25 cellular contexts compared by ENCODE assay signal in the genomic region with DNA sequence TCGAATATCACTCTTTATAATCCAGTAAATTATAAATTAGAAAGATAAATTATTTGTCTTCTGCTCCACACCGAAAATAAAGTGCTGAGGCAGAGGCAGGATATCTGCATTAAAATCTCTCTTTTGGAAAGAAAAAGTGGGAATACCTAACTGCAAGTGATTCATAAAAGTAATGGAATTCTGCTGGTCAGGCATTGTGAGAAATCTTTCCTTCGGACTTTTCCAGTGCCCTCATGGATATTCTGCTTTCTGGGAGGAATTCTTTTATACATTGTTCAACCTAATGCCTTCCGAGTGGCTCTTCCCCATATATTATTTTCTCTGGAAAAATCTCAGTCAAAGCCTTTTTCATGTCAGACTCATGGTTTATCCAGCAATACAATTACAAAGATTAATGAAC.
"Had no signal": no experiment of that assay in that cellular context is flagged by ENCODE, and none has a peak within 500 bp of the region (broad histone marks: within the 10 kb centered on the region; RNA-seq: fewer than 3 reads in every experiment).

No MANE protein-coding gene starts in this region.

- H3K9me3 ChIP-seq: stomach, suprapubic skin, testis, thoracic aorta, thyroid gland, tibial artery, tibial nerve, transverse colon, upper lobe of left lung, upper lobe of right lung, vagina had no signal

- H3K27me3 ChIP-seq: stomach, suprapubic skin, testis, thyroid gland, tibial artery, tibial nerve, transverse colon, upper lobe of left lung, upper lobe of right lung, uterus, vagina had no signal

- H3K27ac ChIP-seq: stomach, suprapubic skin, testis, thoracic aorta, thyroid gland, tibial artery, tibial nerve, transverse colon, upper lobe of left lung, upper lobe of right lung, uterus, vagina had no signal

- H3K36me3 ChIP-seq: stomach, suprapubic skin, thoracic aorta, thyroid gland, tibial artery, tibial nerve, transverse colon, upper lobe of left lung, upper lobe of right lung, uterus, vagina had no signal

- H3K4me3 ChIP-seq: stomach, suprapubic skin, testis, thoracic aorta, thyroid gland, tibial artery, tibial nerve, transverse colon, upper lobe of left lung, upper lobe of right lung, uterus, vagina had no signal

- ATAC-seq: stimulated activated effector memory CD8-positive, alpha-beta T cell treated with anti-CD3 and anti-CD28 coated beads, Interleukin-12 subunit alpha, Interleukin-12 subunit beta, amount 100 ng/mL, for 72 hours; stimulated activated memory B cell treated with anti-CD40 and anti-IgM and Interleukin-4, amounts not matched to agents 10 μg/mL and 1 μg/mL and 100 μg/mL, for 72 hours; stimulated activated naive B cell treated with anti-CD40 and anti-IgM and Interleukin-4, amounts not matched to agents 10 μg/mL and 1 μg/mL and 100 μg/mL, for 72 hours; stimulated activated naive CD8-positive, alpha-beta T cell treated with anti-CD3 and anti-CD28 coated beads, Interleukin-15, amount 100 ng/mL, for 72 hours; stimulated activated naive CD8-positive, alpha-beta T cell treated with anti-CD3 and anti-CD28 coated beads, Interleukin-15, Interleukin-2, amounts not matched to agents 100 U/mL and 50 U/mL, for 24 hours; upper lobe of right lung had no signal

- DNase-seq: stimulated activated CD4-positive, alpha-beta T cell treated with anti-CD3 and anti-CD28 coated beads, Interleukin-2, amount 100 ng/mL, for 48 hours; stimulated activated CD4-positive, alpha-beta T cell treated with anti-CD3 and anti-CD28 coated beads, Interleukin-4, amount 100 ng/mL, for 1 hour; stimulated activated CD4-positive, alpha-beta T cell treated with anti-CD3 and anti-CD28 coated beads, Interleukin-4, amount 100 ng/mL, for 24 hours; stimulated activated CD4-positive, alpha-beta T cell treated with anti-CD3 and anti-CD28 coated beads, Interleukin-4, amount 100 ng/mL, for 4 hours; stimulated activated CD8-positive, alpha-beta memory T cell treated with anti-CD3 and anti-CD28 coated beads, Interleukin-4, amount 100 ng/mL, for 48 hours; stimulated activated naive B cell treated with anti-CD40 and anti-IgM and Interleukin-4, amounts not matched to agents 10 μg/mL and 1 μg/mL and 100 μg/mL, for 72 hours; stimulated activated naive CD4-positive, alpha-beta T cell; stimulated activated naive CD4-positive, alpha-beta T cell treated with Interleukin-2 at 50 U/mL for 16 hours; stimulated activated naive CD8-positive, alpha-beta T cell treated with anti-CD3 and anti-CD28 coated beads, Interleukin-15, amount 100 ng/mL, for 72 hours; stimulated activated naive CD8-positive, alpha-beta T cell treated with anti-CD3 and anti-CD28 coated beads, Interleukin-15, Interleukin-2, amounts not matched to agents 100 U/mL and 50 U/mL, for 24 hours; stomach; substantia nigra; testis; thyroid gland; tibial artery; transverse colon; upper lobe of left lung; upper lobe of right lung; uterus had no signal

- H3K4me1 ChIP-seq: stomach, suprapubic skin, testis, thyroid gland, tibial artery, tibial nerve, transverse colon, upper lobe of left lung, upper lobe of right lung, uterus, vagina had no signal
